Comparison of ENCODE assay signal across 8 cellular contexts in genomic region chr7:148987751-148988512, GRCh38. TPM values are rescaled to one million over a fixed set of nuclear protein-coding genes. Genes with fewer than 3 reads are reported as not detected.
DNase-seq lines count a peak whose midpoint lies in the region; ATAC-seq and TF ChIP-seq lines count a peak whose summit lies in the region.

No MANE protein-coding gene starts in this region.

- no peak for TF ChIP-seq EP300 in transverse colon (IDR thresholded peaks at IDR 0.05; ENCODE audit: low read depth)

- H3K4me3 ChIP-seq in A673 (ENCODE audit: low read depth, low read length, poor library complexity, severe bottlenecking) (peak overlapping the region; percentile 70), lower lobe of right lung (peak overlapping the region; percentile 66), transverse colon (peak overlapping the region; percentile 45 to 79 (median 56))

- BruUV-seq in A673 (replicated peaks; lab: Mats Ljungman, UMichigan): no TSS peak

- H3K4me1 ChIP-seq in A673 (ENCODE audit: insufficient read depth, low read length, poor library complexity, severe bottlenecking) (peaks cover 4% of the 10 kb centered on the region), lower lobe of right lung (peaks cover 26% of the 10 kb centered on the region), transverse colon (peaks cover 6 to 35% (median 21%) of the 10 kb centered on the region in 4 donors)

- intact Hi-C loops in A673 (cut with micrococcal nuclease; ENCODE audit: unreplicated experiment) (loop anchor here (2.0 to 5.0 kb wide), 3 partner anchors 39 to 104 kb away; partner anchors contain the start of genes EZH2, PDIA4 and ZNF786), lower lobe of right lung (cut with DNase I) (no loop called here), transverse colon (cut with DNase I; ENCODE audit: low total_unique reads) (no loop called here)

- POLR2A ChIA-PET in A673 (lab: Charles Lee; ENCODE audit: low non-redundant PET): no interaction called here

- CTCF ChIA-PET in A673 (lab: Charles Lee): no interaction called here

- no peak for TF ChIP-seq CTCF in A673 (conservative IDR thresholded peaks at IDR 0.05; ENCODE audit: low read depth, low read length)
- TF ChIP-seq CTCF in lower lobe of right lung (IDR thresholded peaks at IDR 0.05): no peak
- TF ChIP-seq CTCF in transverse colon (IDR thresholded peaks at IDR 0.05): no peak

- 4 to 11% methylated on average over 5 to 9 of the region's 9 CpGs for WGBS in transverse colon (ENCODE audit: low coverage in 1 of 2), 2 donors

- no peak for TF ChIP-seq POLR2A in transverse colon (IDR thresholded peaks at IDR 0.05)

- H3K9me3 ChIP-seq in A673 (ENCODE audit: low read depth, low read length, poor library complexity, severe bottlenecking) (no peaks in the 10 kb centered on the region), lower lobe of right lung (no peaks in the 10 kb centered on the region), transverse colon (no peaks in the 10 kb centered on the region)

- H3K27ac ChIP-seq in A673 (ENCODE audit: low read depth, low read length, poor library complexity, severe bottlenecking) (peak overlapping the region; percentile 90), lower lobe of right lung (peak overlapping the region; percentile 83), transverse colon (peak overlapping the region; percentile 85 to 87 (median 87))

- no peaks in the 10 kb centered on the region for H3K27me3 ChIP-seq in A673 (replicated peaks; ENCODE audit: insufficient read depth, low read depth, low read length, poor library complexity)
- no peaks in the 10 kb centered on the region for H3K27me3 ChIP-seq in lower lobe of right lung (ENCODE audit: low read depth)
- H3K27me3 ChIP-seq in transverse colon: no peaks in the 10 kb centered on the region

- in situ Hi-C loops in transverse colon (cut with MboI; ENCODE audit: low pct_ligation_motif_present in 1 of 4, low pct_unique_long_range_greater_than_20kb in 1 of 4, low sequenced_read_pairs in 3 of 4): no loop called here

- no peaks in the 10 kb centered on the region for H3K36me3 ChIP-seq in A673 (ENCODE audit: insufficient read depth, low read length, poor library complexity, severe bottlenecking)
- no peaks in the 10 kb centered on the region for H3K36me3 ChIP-seq in lower lobe of right lung
- H3K36me3 ChIP-seq in transverse colon: no peaks in the 10 kb centered on the region

- ATAC-seq in GM18867 (IDR thresholded peaks at IDR 0.05; ENCODE audit: unreplicated experiment): peak; percentile 0
- peak; percentile 19 to 38 for ATAC-seq in lower lobe of right lung
- ATAC-seq in GM21381 (IDR thresholded peaks at IDR 0.05; ENCODE audit: unreplicated experiment): no peak

- no peak for DNase-seq in A673 (ENCODE audit: low spot score)
- DNase-seq in NCI-H526 (lab: John Stamatoyannopoulos, UW): peak; percentile 63 to 68
- DNase-seq in cerebellum (ENCODE audit: low spot score): peak; percentile 47
- DNase-seq in lower lobe of right lung: no peak
- DNase-seq in transverse colon: no peak
- DNase-seq in germinal center (ENCODE audit: low spot score): no peak

RNA-seq across cellular contexts. Expression of gene PDIA4, which starts 40.4 kb away (rescaled TPM):
- total RNA-seq in A673 (2021): 235 and 254 TPM in 2 replicates
- 57.5 TPM for total RNA-seq in cerebellum
- 123 TPM for total RNA-seq in lower lobe of right lung
- 10 to 100 TPM; 44.5 to 79.5 (median 74.7) TPM for total RNA-seq in transverse colon

Comparison
In these comparisons a context has a peak if more than half of its experiments do, and no peak if none do; other contexts are left out.
1. DNase-seq: peak in NCI-H526 (2 of 2) and cerebellum (single experiment); none in A673 (single experiment), lower lobe of right lung (single experiment), transverse colon (single experiment) and germinal center (single experiment).
2. Peak in every context shown above with its lines, with median percentiles within 50 percentile points of each other: H3K27ac ChIP-seq and H3K4me3 ChIP-seq.